20 cellular contexts compared by ENCODE assay signal in the genomic region with DNA sequence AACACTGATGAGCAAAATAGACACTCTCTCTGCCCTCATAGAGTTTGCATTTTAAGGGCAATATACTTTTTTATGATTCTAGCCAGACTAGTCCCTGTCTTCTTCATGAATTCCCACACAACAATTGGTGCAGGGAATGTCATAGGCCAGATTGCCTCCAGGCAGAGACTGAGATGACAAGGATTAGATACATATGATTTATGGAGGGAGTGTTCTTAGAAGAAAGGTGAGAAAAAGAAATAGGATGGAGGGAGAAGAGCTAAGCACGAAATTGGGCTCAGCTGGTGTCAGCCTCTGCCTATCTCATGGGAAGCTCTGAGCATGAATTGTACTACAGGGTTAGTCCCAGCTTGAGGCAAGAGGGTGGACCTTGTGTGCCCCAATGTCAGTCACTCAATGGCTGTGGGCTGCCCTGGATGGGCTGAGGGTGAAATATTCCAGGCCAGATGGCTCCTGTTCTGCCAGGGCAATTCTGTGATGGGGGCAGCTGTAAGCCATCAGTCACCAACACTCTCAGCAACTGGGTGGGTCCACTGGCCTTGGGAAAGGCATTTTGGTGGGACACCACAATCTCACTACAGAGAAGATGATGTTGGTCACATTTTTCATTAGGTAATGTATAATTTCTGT. TPM values are rescaled to one million over a fixed set of nuclear protein-coding genes. Genes with fewer than 3 reads are reported as not detected.
DNase-seq lines count a peak whose midpoint lies in the region; ATAC-seq and TF ChIP-seq lines count a peak whose summit lies in the region.
"Had no signal": no experiment of that assay in that cellular context is flagged by ENCODE, and none has a peak within 500 bp of the region (broad histone marks: within the 10 kb centered on the region; RNA-seq: fewer than 3 reads in every experiment).

No MANE protein-coding gene starts in this region.

- DNase-seq in BE2C (peak; percentile 62), IMR-90 (no peak), myocyte (ENCODE audit: low read depth) (peak; percentile 52), sigmoid colon (no peak), LoVo (ENCODE audit: low spot score) (no peak)
- DNase-seq: Caco-2; CD4-positive, CD25-positive, alpha-beta regulatory T cell; CD8-positive, alpha-beta T cell; DMS53; DMS79 treated with DMSO at 0.1 percent for 48 hours; GF-D8; GOT3; HFFc6 had no signal

- H3K27me3 ChIP-seq in BE2C: no peaks in the 10 kb centered on the region
- H3K27me3 ChIP-seq in IMR-90 (ENCODE audit: control insufficient read depth, insufficient read depth, low read length): no peaks in the 10 kb centered on the region
- H3K27me3 ChIP-seq in sigmoid colon: no peaks in the 10 kb centered on the region
- H3K27me3 ChIP-seq: BLaER1 had no signal

- no peak for TF ChIP-seq RAD21 in IMR-90 (IDR thresholded peaks at IDR 0.05; ENCODE audit: low read length)

- POLR2A ChIA-PET in IMR-90 (lab: Charles Lee; ENCODE audit: unreplicated experiment): no interaction called here

- no peak overlapping the region for H3K4me2 ChIP-seq in IMR-90 (ENCODE audit: low read depth, low read length)
- H3K4me2 ChIP-seq: BLaER1 had no signal

- no peaks in the 10 kb centered on the region for H4K20me1 ChIP-seq in IMR-90 (ENCODE audit: insufficient read depth, low read length)
- H4K20me1 ChIP-seq: BLaER1 had no signal

- H3K4me1 ChIP-seq in BE2C: peaks cover 13% of the 10 kb centered on the region
- no peaks in the 10 kb centered on the region for H3K4me1 ChIP-seq in IMR-90 (ENCODE audit: control insufficient read depth, insufficient read depth, low read length)
- no peaks in the 10 kb centered on the region for H3K4me1 ChIP-seq in sigmoid colon
- H3K4me1 ChIP-seq: BLaER1, Caco-2, HAP-1 had no signal

- no peak overlapping the region for H2BK120ac ChIP-seq in IMR-90 (ENCODE audit: low read depth, low read length)

- dilution Hi-C loops in IMR-90 (cut with HindIII; ENCODE audit: low sequenced_read_pairs, unreplicated experiment): no loop called here

- H3K9ac ChIP-seq in IMR-90 (ENCODE audit: low read depth, low read length): no peak overlapping the region
- H3K9ac ChIP-seq: BLaER1 had no signal

- peak overlapping the region; percentile 59 for H2AK9ac ChIP-seq in IMR-90 (replicated peaks; ENCODE audit: low read depth, low read length, poor library complexity)

- H2BK15ac ChIP-seq in IMR-90 (ENCODE audit: low read depth, low read length): no peak overlapping the region

- no peak overlapping the region for H4K91ac ChIP-seq in IMR-90 (ENCODE audit: insufficient read depth, low read depth, low read length)

- no peaks in the 10 kb centered on the region for H3K79me1 ChIP-seq in IMR-90 (ENCODE audit: low read depth in 1 of 2, low read length in 2 of 2)

- TF ChIP-seq CTCF in BE2C (IDR thresholded peaks at IDR 0.05; ENCODE audit: low read depth, low read length): no peak
- no peak for TF ChIP-seq CTCF in IMR-90 (conservative IDR thresholded peaks at IDR 0.05; ENCODE audit: low read depth, low read length)
- no peak for TF ChIP-seq CTCF in sigmoid colon (IDR thresholded peaks at IDR 0.05)

- no peak overlapping the region for H3K27ac ChIP-seq in IMR-90 (ENCODE audit: insufficient read depth, low read length)
- H3K27ac ChIP-seq in sigmoid colon: no peak overlapping the region
- H3K27ac ChIP-seq: BLaER1, C4-2B had no signal

- H3K36me3 ChIP-seq in BE2C: no peaks in the 10 kb centered on the region
- no peaks in the 10 kb centered on the region for H3K36me3 ChIP-seq in IMR-90 (ENCODE audit: control insufficient read depth, insufficient read depth, low read length)
- H3K36me3 ChIP-seq in sigmoid colon: no peaks in the 10 kb centered on the region
- H3K36me3 ChIP-seq: BLaER1, HAP-1 had no signal

- no peak overlapping the region for H3K4me3 ChIP-seq in BE2C (ENCODE audit: low read depth, low read length)
- H3K4me3 ChIP-seq in IMR-90 (ENCODE audit: insufficient read depth, low read depth, low read length): no peak overlapping the region
- no peak overlapping the region for H3K4me3 ChIP-seq in sigmoid colon
- H3K4me3 ChIP-seq: BLaER1, HAP-1 had no signal

- TF ChIP-seq POLR2A in IMR-90 (IDR thresholded peaks at IDR 0.05; ENCODE audit: low read depth, low read length): no peak
- no peak for TF ChIP-seq POLR2A in sigmoid colon (IDR thresholded peaks at IDR 0.05)

- no peak overlapping the region for H2BK5ac ChIP-seq in IMR-90 (ENCODE audit: low read depth, low read length, poor library complexity, severe bottlenecking)

- H3K9me3 ChIP-seq in BE2C (no peaks in the 10 kb centered on the region), IMR-90 (ENCODE audit: control insufficient read depth, insufficient read depth, low read length) (no peaks in the 10 kb centered on the region), sigmoid colon (no peaks in the 10 kb centered on the region)
- H3K9me3 ChIP-seq: BLaER1, Caco-2, HAP-1 had no signal

- no peak overlapping the region for H3K18ac ChIP-seq in IMR-90 (ENCODE audit: low read depth, low read length)

- H3K9me1 ChIP-seq in IMR-90 (ENCODE audit: insufficient read depth, low read length): no peaks in the 10 kb centered on the region

- no peak overlapping the region for H3K23ac ChIP-seq in IMR-90 (ENCODE audit: low read depth, low read length)

- H2BK20ac ChIP-seq in IMR-90 (ENCODE audit: low read depth, low read length): no peak overlapping the region

- CTCF ChIA-PET in IMR-90 (lab: Yijun Ruan, JAX): no interaction called here

- no peak overlapping the region for H3K56ac ChIP-seq in IMR-90 (ENCODE audit: extremely low read depth, insufficient read depth, low read length)

- ATAC-seq in IMR-90 (ENCODE audit: low read depth) (no peak), GM19035 (IDR thresholded peaks at IDR 0.05; ENCODE audit: unreplicated experiment) (no peak)
- ATAC-seq: CD8-positive, alpha-beta T cell had no signal

- no peak overlapping the region for H4K5ac ChIP-seq in IMR-90 (ENCODE audit: low read depth, low read length)

- no CpG with 5 or more reads among the region's 1 CpG for WGBS in IMR-90 (ENCODE audit: extremely low coverage in 2 of 2, insufficient read length in 1 of 2), 2 experiments
- 75 to 82% methylated on average over 1 of the region's 1 CpG for WGBS in sigmoid colon, 2 donors

- H2AFZ ChIP-seq in IMR-90 (replicated peaks; ENCODE audit: low read length, poor library complexity): no peak overlapping the region

- no peak overlapping the region for H2AK5ac ChIP-seq in IMR-90 (ENCODE audit: low read depth, low read length)

- in situ Hi-C loops in IMR-90 (cut with MboI; ENCODE audit: low sequenced_read_pairs): loop anchor here (25.0 kb wide), 2 partner anchors 247 to 847 kb away; a partner anchor contains a TSS

- no peak overlapping the region for H4K8ac ChIP-seq in IMR-90 (ENCODE audit: low read depth in 2 of 2, low read length in 2 of 2)

- no peak overlapping the region for H3K14ac ChIP-seq in IMR-90 (replicated peaks; ENCODE audit: low read depth, low read length)

- no peak for TF ChIP-seq EP300 in sigmoid colon (IDR thresholded peaks at IDR 0.05)

- H3K4ac ChIP-seq in IMR-90 (ENCODE audit: low read depth, low read length): no peak overlapping the region

- no TSS peak for BruUV-seq in IMR-90 (replicated peaks; lab: Mats Ljungman, UMichigan)

- intact Hi-C loops in IMR-90 (cut with micrococcal nuclease) (no loop called here), sigmoid colon (cut with DNase I) (no loop called here)

TF ChIP-seq in IMR-90, 13 proteins besides CTCF, POLR2A, EP300 and RAD21:
- no peak for TF ChIP-seq CEBPB (IDR thresholded peaks at IDR 0.05; ENCODE audit: low read depth, low read length)
- TF ChIP-seq, protein P1, sequence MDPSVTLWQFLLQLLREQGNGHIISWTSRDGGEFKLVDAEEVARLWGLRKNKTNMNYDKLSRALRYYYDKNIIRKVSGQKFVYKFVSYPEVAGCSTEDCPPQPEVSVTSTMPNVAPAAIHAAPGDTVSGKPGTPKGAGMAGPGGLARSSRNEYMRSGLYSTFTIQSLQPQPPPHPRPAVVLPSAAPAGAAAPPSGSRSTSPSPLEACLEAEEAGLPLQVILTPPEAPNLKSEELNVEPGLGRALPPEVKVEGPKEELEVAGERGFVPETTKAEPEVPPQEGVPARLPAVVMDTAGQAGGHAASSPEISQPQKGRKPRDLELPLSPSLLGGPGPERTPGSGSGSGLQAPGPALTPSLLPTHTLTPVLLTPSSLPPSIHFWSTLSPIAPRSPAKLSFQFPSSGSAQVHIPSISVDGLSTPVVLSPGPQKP (IDR thresholded peaks at IDR 0.05; ENCODE audit: borderline replicate concordance, low read depth, low read length): no peak
- TF ChIP-seq NFE2L2 (IDR thresholded peaks at IDR 0.05; ENCODE audit: low read depth, low read length): no peak
- no peak for TF ChIP-seq BHLHE40 (IDR thresholded peaks at IDR 0.05; ENCODE audit: low read depth, low read length)
- no peak for TF ChIP-seq CHD1 (IDR thresholded peaks at IDR 0.05; ENCODE audit: low read depth, low read length)
TF ChIP-seq in IMR-90: peak in this region for 0.

RNA-seq across cellular contexts. Expression of a gene that starts 31.1 kb away (rescaled TPM):
- polyA plus RNA-seq in BE2C (2012; ENCODE audit: insufficient read depth, insufficient read length, low read depth): 29.7 TPM
- 11.3 and 14.2 TPM in 2 replicates for total RNA-seq in IMR-90 (2012; rRNA removed)
- polyA plus RNA-seq in IMR-90 (2012; rRNA removed): 20.9 and 25.9 TPM in 2 replicates
- polyA plus RNA-seq in IMR-90 (2012; cell fraction: cytosol; rRNA removed): 3.0 and 8.3 TPM in 2 replicates
- polyA plus RNA-seq in IMR-90 (2012; cell fraction: nucleus; rRNA removed; ENCODE audit: low replicate concordance): 6.3 and 22.6 TPM in 2 replicates
- 9.1 and 12.2 TPM in 2 replicates for total RNA-seq in myocyte
- polyA plus RNA-seq in myocyte (2012): 68.4 TPM
- total RNA-seq in sigmoid colon: 10 to 100 TPM; 27.1 to 42.8 (median 39.5) TPM
- 10 to 100 TPM; 54.8 to 94.1 (median 69.7) TPM for polyA plus RNA-seq in sigmoid colon

RNA-seq across cellular contexts. Expression of a gene that starts 46.3 kb away (rescaled TPM):
- 0.49 TPM for polyA plus RNA-seq in BE2C (2012; ENCODE audit: insufficient read depth, insufficient read length, low read depth)
- not detected in 2 replicates for total RNA-seq in IMR-90 (2012; rRNA removed)
- polyA plus RNA-seq in IMR-90 (2012; rRNA removed): not detected in 2 replicates
- 0.01 TPM in 1 of 2 replicates, not detected in the other for polyA plus RNA-seq in IMR-90 (2012; cell fraction: cytosol; rRNA removed)
- polyA plus RNA-seq in IMR-90 (2012; cell fraction: nucleus; rRNA removed; ENCODE audit: low replicate concordance): 0.03 TPM in 1 of 2 replicates, not detected in the other
- not detected in 2 replicates for total RNA-seq in myocyte
- 0.03 TPM for polyA plus RNA-seq in myocyte (2012)
- total RNA-seq in sigmoid colon: 10 to 100 TPM in 1 of 4 donors, 1 to 10 TPM in 3; 4.9 to 13.9 (median 5.9) TPM
- polyA plus RNA-seq in sigmoid colon: 1 to 10 TPM; 1.2 to 4.6 (median 2.5) TPM
- total RNA-seq: A172; Caco-2; CD4-positive, CD25-positive, alpha-beta regulatory T cell; CD8-positive, alpha-beta T cell; Daoy; G401; HFFc6 had no signal
- polyA plus RNA-seq: CD4-positive, CD25-positive, alpha-beta regulatory T cell had no signal

Comparison
In these comparisons a context has a peak if more than half of its experiments do, and no peak if none do; other contexts are left out.
1. DNase-seq: peak in BE2C (single experiment) and myocyte (single experiment); none in IMR-90 (single experiment), sigmoid colon (single experiment) and LoVo (single experiment).